ENCODE assay signal across 29 cellular contexts in the genomic region with DNA sequence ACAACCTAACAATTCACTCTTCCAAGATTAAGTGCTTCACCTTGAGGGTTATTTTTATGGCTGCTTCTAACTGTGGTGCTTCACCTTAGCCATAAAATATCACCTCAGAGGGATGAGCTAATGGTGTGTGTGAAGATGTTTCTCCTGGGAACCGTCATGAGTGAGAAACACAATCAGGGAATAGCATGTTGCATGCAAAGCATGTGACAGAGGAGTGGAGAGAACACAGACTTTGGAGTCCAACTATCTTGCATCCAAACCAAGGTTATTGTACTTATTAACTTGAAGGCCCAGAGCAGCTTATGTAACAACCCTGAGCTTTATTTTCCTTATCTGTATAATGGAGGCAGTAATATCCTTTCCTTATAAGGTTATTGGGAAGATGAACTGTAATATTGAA.
"Had no signal": no experiment of that assay in that cellular context is flagged by ENCODE, and none has a peak within 500 bp of the region (broad histone marks: within the 10 kb centered on the region; RNA-seq: fewer than 3 reads in every experiment).

No MANE protein-coding gene starts in this region.

- H3K9me3 Mint-ChIP-seq: naive B cell; nephron progenitor cell; stimulated activated effector memory CD8-positive, alpha-beta T cell treated with anti-CD3 and anti-CD28 coated beads, Interleukin-12 subunit alpha, Interleukin-12 subunit beta, amount 100 ng/mL, for 72 hours; stimulated activated naive CD8-positive, alpha-beta T cell treated with anti-CD3 and anti-CD28 coated beads, Interleukin-15, Interleukin-2, amounts not matched to agents 100 ng/mL and 50 ng/mL, for 24 hours had no signal

- H3K4me1 ChIP-seq: heart right ventricle, left lung, lower lobe of right lung, pancreas, prostate gland, spleen, suprapubic skin, tibial artery, upper lobe of right lung had no signal

- H3K27ac Mint-ChIP-seq: naive B cell; natural killer cell; nephron progenitor cell; stimulated activated effector memory CD8-positive, alpha-beta T cell treated with anti-CD3 and anti-CD28 coated beads, Interleukin-12 subunit alpha, Interleukin-12 subunit beta, amount 100 ng/mL, for 72 hours; stimulated activated naive CD8-positive, alpha-beta T cell treated with anti-CD3 and anti-CD28 coated beads, Interleukin-15, Interleukin-2, amounts not matched to agents 100 ng/mL and 50 ng/mL, for 24 hours had no signal

- H3K27ac ChIP-seq: heart right ventricle, left lung, lower lobe of right lung, pancreas, prostate gland, skin epidermis, spleen, suprapubic skin, thoracic aorta, tibial artery, upper lobe of right lung had no signal

- H3K4me1 Mint-ChIP-seq: naive B cell; natural killer cell; stimulated activated effector memory CD8-positive, alpha-beta T cell treated with anti-CD3 and anti-CD28 coated beads, Interleukin-12 subunit alpha, Interleukin-12 subunit beta, amount 100 ng/mL, for 72 hours had no signal

- H3K9me3 ChIP-seq: heart right ventricle, left lung, lower lobe of right lung, pancreas, prostate gland, spleen, suprapubic skin, thoracic aorta, tibial artery, upper lobe of right lung had no signal

- DNase-seq: heart right ventricle; hippocampal formation; kidney glomerular epithelial cell; left cardiac atrium; left lung; lower lobe of right lung; mammary epithelial cell; mesenchymal stem cell; naive B cell; natural killer cell; nephron progenitor cell; nucleus accumbens; pancreas; posterior cingulate gyrus; retina; right cardiac atrium; spleen; stimulated activated CD4-positive, alpha-beta T cell treated with anti-CD3 and anti-CD28 coated beads, Interleukin-4, amount 100 ng/mL, for 24 hours; stimulated activated naive CD4-positive, alpha-beta T cell; tibial artery; trophoblast cell; upper lobe of right lung had no signal

- H3K27me3 ChIP-seq: heart right ventricle, left lung, pancreas, spleen, suprapubic skin, tibial artery, upper lobe of right lung had no signal

- H3K36me3 ChIP-seq: heart right ventricle, left lung, lower lobe of right lung, pancreas, prostate gland, spleen, suprapubic skin, thoracic aorta, tibial artery, upper lobe of right lung had no signal

- H3K27me3 Mint-ChIP-seq: naive B cell; stimulated activated naive CD8-positive, alpha-beta T cell treated with anti-CD3 and anti-CD28 coated beads, Interleukin-15, Interleukin-2, amounts not matched to agents 100 ng/mL and 50 ng/mL, for 24 hours had no signal

- H3K4me3 ChIP-seq: heart right ventricle, left lung, lower lobe of right lung, pancreas, prostate gland, skin epidermis, spleen, suprapubic skin, thoracic aorta, tibial artery, upper lobe of right lung had no signal

- H3K36me3 Mint-ChIP-seq: naive B cell; natural killer cell; stimulated activated effector memory CD8-positive, alpha-beta T cell treated with anti-CD3 and anti-CD28 coated beads, Interleukin-12 subunit alpha, Interleukin-12 subunit beta, amount 100 ng/mL, for 72 hours had no signal

- ATAC-seq: heart right ventricle; left cardiac atrium; left lung; lower lobe of right lung; natural killer cell; pancreas; right cardiac atrium; sciatic nerve; stimulated activated effector memory CD8-positive, alpha-beta T cell treated with anti-CD3 and anti-CD28 coated beads, Interleukin-12 subunit alpha, Interleukin-12 subunit beta, amount 100 ng/mL, for 72 hours; upper lobe of right lung had no signal

- H3K4me3 Mint-ChIP-seq: naive B cell; natural killer cell; nephron progenitor cell; stimulated activated effector memory CD8-positive, alpha-beta T cell treated with anti-CD3 and anti-CD28 coated beads, Interleukin-12 subunit alpha, Interleukin-12 subunit beta, amount 100 ng/mL, for 72 hours; stimulated activated naive CD8-positive, alpha-beta T cell treated with anti-CD3 and anti-CD28 coated beads, Interleukin-15, Interleukin-2, amounts not matched to agents 100 ng/mL and 50 ng/mL, for 24 hours had no signal
